Comparison of ENCODE assay signal across 11 cellular contexts in genomic region chr2:102366406-102367112, GRCh38. TPM values are rescaled to one million over a fixed set of nuclear protein-coding genes. Genes with fewer than 3 reads are reported as not detected.
DNase-seq lines count a peak whose midpoint lies in the region; ATAC-seq, FAIRE-seq and TF ChIP-seq lines count a peak whose summit lies in the region.
"Had no signal": no experiment of that assay in that cellular context is flagged by ENCODE, and none has a peak within 500 bp of the region (broad histone marks: within the 10 kb centered on the region; RNA-seq: fewer than 3 reads in every experiment).

No MANE protein-coding gene starts in this region.

- peaks cover 67 to 69% (median 68%) of the 10 kb centered on the region in 3 donors for H3K4me1 Mint-ChIP-seq in CD8-positive, alpha-beta memory T cell
- peaks cover 49% of the 10 kb centered on the region for H3K4me1 Mint-ChIP-seq in activated T-helper 17 cell treated with anti-CD3 and anti-CD28 coated beads, Interleukin-2, amount 50 U/mL, for 72 hours

- POLR2A ChIA-PET in CD8-positive, alpha-beta memory T cell (lab: Charles Lee): interaction anchor here (0.6 kb wide), 2 partner anchors 13 to 153 kb away, joined by 3 read pairs; no protein-coding TSS in a partner anchor

- no peak overlapping the region for H3K27ac ChIP-seq in CD8-positive, alpha-beta memory T cell (ENCODE audit: low read depth, low read length)
- no peak overlapping the region for H3K27ac ChIP-seq in gastrocnemius medialis
- H3K27ac ChIP-seq: cardiac muscle cell, SK-N-MC had no signal

- in situ Hi-C loops in gastrocnemius medialis (cut with MboI; ENCODE audit: low sequenced_read_pairs in 4 of 4): no loop called here

- peaks cover 19 to 42% (median 40%) of the 10 kb centered on the region in 3 donors for H3K36me3 Mint-ChIP-seq in CD8-positive, alpha-beta memory T cell
- H3K36me3 Mint-ChIP-seq in activated T-helper 17 cell treated with anti-CD3 and anti-CD28 coated beads, Interleukin-2, amount 50 U/mL, for 72 hours (ENCODE audit: low read depth): peaks cover 100% of the 10 kb centered on the region

- intact Hi-C loops in gastrocnemius medialis (cut with DNase I; ENCODE audit: low total_unique reads): no loop called here

- no peaks in the 10 kb centered on the region for H3K36me3 ChIP-seq in CD8-positive, alpha-beta memory T cell (ENCODE audit: insufficient read depth, low read length)
- H3K36me3 ChIP-seq in gastrocnemius medialis: no peaks in the 10 kb centered on the region
- H3K36me3 ChIP-seq: cardiac muscle cell had no signal

- TF ChIP-seq CTCF in gastrocnemius medialis (IDR thresholded peaks at IDR 0.05 in 4 of 5, conservative IDR thresholded peaks at IDR 0.05 in 1 of 5): no peak

- no peak for TF ChIP-seq POLR2A in gastrocnemius medialis (IDR thresholded peaks at IDR 0.05)

- no peak for FAIRE-seq in RCC 7860 (lab: Jason Lieb, UNC)

- peak overlapping the region; percentile 78 to 98 (median 90) for H3K27ac Mint-ChIP-seq in CD8-positive, alpha-beta memory T cell
- H3K27ac Mint-ChIP-seq in activated T-helper 17 cell treated with anti-CD3 and anti-CD28 coated beads, Interleukin-2, amount 50 U/mL, for 72 hours: peak overlapping the region; percentile 92

- H3K4me3 Mint-ChIP-seq in CD8-positive, alpha-beta memory T cell: peak overlapping the region; percentile 66 to 86 (median 78)
- peak overlapping the region; percentile 70 for H3K4me3 Mint-ChIP-seq in activated T-helper 17 cell treated with anti-CD3 and anti-CD28 coated beads, Interleukin-2, amount 50 U/mL, for 72 hours

- ATAC-seq in GM19438 (IDR thresholded peaks at IDR 0.05; ENCODE audit: low read depth, unreplicated experiment): peak; percentile 67
- peak; percentile 77 for ATAC-seq in HG03135 (IDR thresholded peaks at IDR 0.05; ENCODE audit: unreplicated experiment)
- peak; percentile 76 for ATAC-seq in activated T-helper 17 cell treated with anti-CD3 and anti-CD28 coated beads, Interleukin-2, amount 50 U/mL, for 72 hours (replicated peaks)
- ATAC-seq in gastrocnemius medialis: no peak

- H3K27me3 Mint-ChIP-seq in CD8-positive, alpha-beta memory T cell: no peaks in the 10 kb centered on the region
- H3K27me3 Mint-ChIP-seq in activated T-helper 17 cell treated with anti-CD3 and anti-CD28 coated beads, Interleukin-2, amount 50 U/mL, for 72 hours: no peaks in the 10 kb centered on the region

- H3K4me3 ChIP-seq in CD8-positive, alpha-beta memory T cell (ENCODE audit: low read length): peak overlapping the region; percentile 26
- no peak overlapping the region for H3K4me3 ChIP-seq in gastrocnemius medialis
- H3K4me3 ChIP-seq: cardiac muscle cell, SK-N-MC had no signal

- H3K9me3 Mint-ChIP-seq in CD8-positive, alpha-beta memory T cell: peaks cover 0 to 22% (median 17%) of the 10 kb centered on the region in 5 donors
- peaks cover 7% of the 10 kb centered on the region for H3K9me3 Mint-ChIP-seq in activated T-helper 17 cell treated with anti-CD3 and anti-CD28 coated beads, Interleukin-2, amount 50 U/mL, for 72 hours

- no peaks in the 10 kb centered on the region for H3K27me3 ChIP-seq in CD8-positive, alpha-beta memory T cell (ENCODE audit: insufficient read depth, low read length, poor library complexity, severe bottlenecking)
- no peaks in the 10 kb centered on the region for H3K27me3 ChIP-seq in gastrocnemius medialis
- H3K27me3 ChIP-seq: cardiac muscle cell had no signal

- peak in 2 of 5 donors; percentile 38 to 53 for DNase-seq in CD8-positive, alpha-beta memory T cell
- DNase-seq in gastrocnemius medialis: no peak
- DNase-seq in RCC 7860 (ENCODE audit: low spot score): no peak
- no peak for DNase-seq in NCI-H345 (lab: John Stamatoyannopoulos, UW)
- DNase-seq in NCI-H1694 (lab: John Stamatoyannopoulos, UW): no peak
- DNase-seq: IMR-90 had no signal

- peaks cover 10% of the 10 kb centered on the region for H3K9me3 ChIP-seq in CD8-positive, alpha-beta memory T cell (ENCODE audit: low read length)
- no peaks in the 10 kb centered on the region for H3K9me3 ChIP-seq in gastrocnemius medialis

- CTCF ChIA-PET in CD8-positive, alpha-beta memory T cell (lab: Charles Lee): interaction anchor here (0.8 to 2.4 kb wide), 5 partner anchors 10 to 360 kb away, joined by 3 to 12 read pairs (median 3); partner anchors contain the start of gene IL18R1

- peaks cover 38% of the 10 kb centered on the region for H3K4me1 ChIP-seq in CD8-positive, alpha-beta memory T cell (ENCODE audit: insufficient read depth, low read length)
- H3K4me1 ChIP-seq in gastrocnemius medialis: no peaks in the 10 kb centered on the region

RNA-seq across cellular contexts. Expression of gene IL18R1, which starts 11.0 kb away (rescaled TPM):
- 10 to 100 TPM; 17.6 to 17.9 TPM for total RNA-seq in CD8-positive, alpha-beta memory T cell
- 20.6 TPM for polyA plus RNA-seq in CD8-positive, alpha-beta memory T cell
- total RNA-seq in activated T-helper 17 cell treated with anti-CD3 and anti-CD28 coated beads, Interleukin-2, amount 50 U/mL, for 72 hours: 10 to 100 TPM; 20.5 to 27.7 TPM
- 1 to 10 TPM in 3 of 4 donors, under 1 TPM in 1; 0.36 to 2.8 (median 1.1) TPM for total RNA-seq in gastrocnemius medialis

RNA-seq across cellular contexts. Expression of gene IL1RL1, which starts 55.2 kb away (rescaled TPM):
- under 1 TPM; 0.22 to 0.35 TPM for total RNA-seq in CD8-positive, alpha-beta memory T cell
- polyA plus RNA-seq in CD8-positive, alpha-beta memory T cell: 0.14 TPM
- total RNA-seq in activated T-helper 17 cell treated with anti-CD3 and anti-CD28 coated beads, Interleukin-2, amount 50 U/mL, for 72 hours: under 1 TPM; 0.24 to 0.79 TPM
- 1 to 10 TPM in 3 of 4 donors, under 1 TPM in 1; 0.82 to 6.8 (median 2.7) TPM for total RNA-seq in gastrocnemius medialis
- total RNA-seq: cardiac muscle cell had no signal
- polyA plus RNA-seq: cardiac muscle cell had no signal

RNA-seq across cellular contexts. Expression of gene IL18RAP, which starts 56.4 kb away (rescaled TPM):
- 1 to 10 TPM; 4.1 to 4.9 TPM for total RNA-seq in CD8-positive, alpha-beta memory T cell
- polyA plus RNA-seq in CD8-positive, alpha-beta memory T cell: 14.2 TPM
- 1 to 10 TPM; 3.7 to 5.6 TPM for total RNA-seq in activated T-helper 17 cell treated with anti-CD3 and anti-CD28 coated beads, Interleukin-2, amount 50 U/mL, for 72 hours
- 1 to 10 TPM in 1 of 4 donors, under 1 TPM in 1, not detected in 2; 0.29 to 1.9 TPM for total RNA-seq in gastrocnemius medialis
- total RNA-seq: IMR-90 had no signal
- polyA plus RNA-seq: cardiac muscle cell, IMR-90 had no signal

Comparison
In these comparisons a context has a peak if more than half of its experiments do, and no peak if none do; other contexts are left out.
1. ATAC-seq: peak in GM19438 (single experiment), HG03135 (single experiment) and activated T-helper 17 cell treated with anti-CD3 and anti-CD28 coated beads, Interleukin-2, amount 50 U/mL, for 72 hours (single experiment); none in gastrocnemius medialis (0 of 2).
2. RNA of gene IL18R1, which starts 11.0 kb away (total RNA-seq): 20.5 to 27.7 TPM in activated T-helper 17 cell treated with anti-CD3 and anti-CD28 coated beads, Interleukin-2, amount 50 U/mL, for 72 hours and 17.6 to 17.9 TPM in CD8-positive, alpha-beta memory T cell; 0.36 to 2.8 TPM in gastrocnemius medialis; every median in the first group is over 4 times any median in the second.